8 cellular contexts compared by ENCODE assay signal in the genomic region with DNA sequence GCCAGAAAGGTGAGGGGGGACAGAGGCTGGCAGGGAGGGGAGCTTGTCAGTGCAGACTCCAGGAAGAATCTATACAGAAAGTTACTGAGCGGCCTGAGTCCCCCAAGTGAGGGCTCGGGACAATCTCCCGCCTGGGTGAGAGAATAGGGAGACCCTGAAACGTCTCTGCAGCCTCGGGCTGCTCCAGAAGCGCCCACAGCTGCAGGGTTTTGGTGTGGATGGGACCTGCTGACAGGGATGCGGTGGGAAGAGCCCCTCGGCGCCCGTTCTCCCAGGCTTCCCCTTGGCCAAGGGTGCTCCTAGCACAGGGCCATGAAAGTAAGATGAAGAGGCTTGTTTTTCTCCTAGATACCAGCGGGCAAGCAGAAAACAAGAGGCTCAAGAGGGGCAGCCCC. TPM values are rescaled to one million over a fixed set of nuclear protein-coding genes. Genes with fewer than 3 reads are reported as not detected.
DNase-seq lines count a peak whose midpoint lies in the region; ATAC-seq and TF ChIP-seq lines count a peak whose summit lies in the region.

No MANE protein-coding gene starts in this region.

- peak overlapping the region; percentile 91 for H3K4me3 Mint-ChIP-seq in activated T-cell treated with anti-CD3 and anti-CD28 coated beads, Interleukin-2, amount 50 U/mL, for 4 hours
- H3K4me3 Mint-ChIP-seq in activated naive CD8-positive, alpha-beta T cell = peak overlapping the region; percentile 90

- peaks cover 19 to 29% of the 10 kb centered on the region in 2 donors for H3K4me1 ChIP-seq in thyroid gland

- peak overlapping the region; percentile 90 for H3K27ac ChIP-seq in layer of hippocampus (ENCODE audit: low read depth, low read length)
- peak overlapping the region; percentile 82 to 95 (median 86) for H3K27ac ChIP-seq in thyroid gland

- no peaks in the 10 kb centered on the region for H3K27me3 Mint-ChIP-seq in activated T-cell treated with anti-CD3 and anti-CD28 coated beads, Interleukin-2, amount 50 U/mL, for 4 hours (ENCODE audit: low read depth)
- no peaks in the 10 kb centered on the region for H3K27me3 Mint-ChIP-seq in activated naive CD8-positive, alpha-beta T cell

- TF ChIP-seq POLR2A in thyroid gland (IDR thresholded peaks at IDR 0.05) = no peak

- H3K27me3 ChIP-seq in layer of hippocampus (ENCODE audit: control insufficient read depth, insufficient read depth, low read length) (no peaks in the 10 kb centered on the region), thyroid gland (no peaks in the 10 kb centered on the region)

- H3K9me3 Mint-ChIP-seq in activated T-cell treated with anti-CD3 and anti-CD28 coated beads, Interleukin-2, amount 50 U/mL, for 4 hours = no peaks in the 10 kb centered on the region
- H3K9me3 Mint-ChIP-seq in activated naive CD8-positive, alpha-beta T cell (ENCODE audit: low read depth) = no peaks in the 10 kb centered on the region

- H3K36me3 Mint-ChIP-seq in activated T-cell treated with anti-CD3 and anti-CD28 coated beads, Interleukin-2, amount 50 U/mL, for 4 hours (ENCODE audit: insufficient read depth) = no peaks in the 10 kb centered on the region
- H3K36me3 Mint-ChIP-seq in activated naive CD8-positive, alpha-beta T cell = peaks cover 3% of the 10 kb centered on the region

- ATAC-seq in activated T-cell treated with anti-CD3 and anti-CD28 coated beads, Interleukin-2, amount 50 U/mL, for 4 hours = no peak
- ATAC-seq in GM21515 (IDR thresholded peaks at IDR 0.05; ENCODE audit: unreplicated experiment) (no peak), GM19455 (IDR thresholded peaks at IDR 0.05; ENCODE audit: unreplicated experiment) (no peak), GM18498 (IDR thresholded peaks at IDR 0.05; ENCODE audit: unreplicated experiment) (no peak)

- WGBS in thyroid gland, 2 donors = 1 to 5% methylated on average over 10 to 11 of the region's 11 CpGs

- peak overlapping the region; percentile 92 for H3K27ac Mint-ChIP-seq in activated naive CD8-positive, alpha-beta T cell

- H3K9me3 ChIP-seq in thyroid gland = no peaks in the 10 kb centered on the region

- peaks cover 0 to 15% of the 10 kb centered on the region in 2 donors for H3K36me3 ChIP-seq in thyroid gland

- intact Hi-C loops in thyroid gland (cut with DNase I) = no loop called here

- H3K4me1 Mint-ChIP-seq in activated T-cell treated with anti-CD3 and anti-CD28 coated beads, Interleukin-2, amount 50 U/mL, for 4 hours (ENCODE audit: low read depth) = peaks cover 46% of the 10 kb centered on the region
- peaks cover 51% of the 10 kb centered on the region for H3K4me1 Mint-ChIP-seq in activated naive CD8-positive, alpha-beta T cell (ENCODE audit: low read depth)

- H3K4me3 ChIP-seq in thyroid gland (replicated peaks in 1 of 3) = peak overlapping the region; percentile 25 to 94 (median 60)

- DNase-seq in activated T-cell treated with anti-CD3 and anti-CD28 coated beads, Interleukin-2, amount 50 U/mL, for 4 hours = no peak
- no peak for DNase-seq in activated T-cell treated with anti-CD3 and anti-CD28 coated beads, Interleukin-2, amount 50 U/mL, for 1 hour
- no peak for DNase-seq in thyroid gland

- TF ChIP-seq CTCF in thyroid gland (IDR thresholded peaks at IDR 0.05) = no peak

RNA-seq across cellular contexts. Expression of a gene that starts 0.7 kb away (rescaled TPM):
- 10 to 100 TPM; 42.7 to 45.0 (median 43.5) TPM for total RNA-seq in activated T-cell treated with anti-CD3 and anti-CD28 coated beads, Interleukin-2, amount 50 U/mL, for 4 hours
- 10 to 100 TPM; 10.8 to 23.6 (median 16.1) TPM for total RNA-seq in thyroid gland

RNA-seq across cellular contexts. Expression of a gene that starts 14.4 kb away (rescaled TPM):
- 10 to 100 TPM; 26.7 to 39.9 (median 28.8) TPM for total RNA-seq in activated T-cell treated with anti-CD3 and anti-CD28 coated beads, Interleukin-2, amount 50 U/mL, for 4 hours
- total RNA-seq in thyroid gland = 1 to 10 TPM; 4.7 to 7.5 (median 5.9) TPM
